ENCODE assay signal across 29 cellular contexts in the genomic region with DNA sequence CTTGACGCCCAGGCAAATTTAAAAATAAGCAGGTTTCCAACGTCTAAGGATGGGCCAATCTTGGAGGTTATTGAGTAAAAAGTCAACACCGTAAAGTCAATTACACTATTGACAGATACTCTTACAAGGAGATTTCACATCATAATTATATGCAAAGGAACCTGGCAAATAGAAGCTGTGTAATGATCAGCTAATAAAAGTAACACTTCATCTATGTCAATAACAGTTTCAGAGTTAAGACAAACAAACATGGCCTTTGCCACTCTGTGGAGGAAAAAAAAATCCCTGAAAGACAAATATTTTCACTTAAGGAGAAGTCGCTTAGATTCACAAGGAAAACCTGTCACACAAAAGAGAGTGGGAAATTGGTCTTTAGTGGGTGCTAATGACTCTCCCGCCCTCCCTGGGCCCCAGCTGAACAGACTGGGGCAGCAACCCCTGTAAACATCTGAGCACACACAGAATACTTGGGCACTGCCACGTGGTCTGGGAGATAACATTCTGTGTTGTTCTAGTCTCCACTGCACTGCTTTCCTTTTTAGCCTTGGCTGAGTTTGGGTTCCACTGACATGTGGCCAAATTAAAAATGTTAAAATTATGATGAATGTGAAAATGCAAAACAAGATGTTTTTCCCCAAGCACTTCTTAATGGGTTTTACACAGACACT.
DNase-seq lines count a peak whose midpoint lies in the region; ATAC-seq and TF ChIP-seq lines count a peak whose summit lies in the region.
"Had no signal": no experiment of that assay in that cellular context is flagged by ENCODE, and none has a peak within 500 bp of the region (broad histone marks: within the 10 kb centered on the region; RNA-seq: fewer than 3 reads in every experiment).

No MANE protein-coding gene starts in this region.

- H3K4me3 ChIP-seq in ascending aorta, result no peak overlapping the region
- H3K4me3 ChIP-seq: breast epithelium, HAP-1, psoas muscle had no signal

- peaks cover 8% of the 10 kb centered on the region for H3K4me1 Mint-ChIP-seq in memory B cell

- intact Hi-C loops in ascending aorta (cut with DNase I), result loop anchor here (5.0 kb wide), 3 partner anchors 36 to 736 kb away; no protein-coding TSS in a partner anchor

- no peaks in the 10 kb centered on the region for H3K27me3 ChIP-seq in ascending aorta
- H3K27me3 ChIP-seq: breast epithelium had no signal

- peaks cover 5 to 39% of the 10 kb centered on the region in 2 donors for H3K4me1 ChIP-seq in ascending aorta
- H3K4me1 ChIP-seq: breast epithelium, HAP-1 had no signal

- peak overlapping the region; percentile 83 for H3K27ac Mint-ChIP-seq in memory B cell
- H3K27ac Mint-ChIP-seq: activated CD4-positive, alpha-beta memory T cell treated with anti-CD3 and anti-CD28 coated beads for 36 hours; CD4-positive, alpha-beta T cell had no signal

- peaks cover 0 to 13% of the 10 kb centered on the region in 2 donors for H3K9me3 ChIP-seq in ascending aorta
- H3K9me3 ChIP-seq: HAP-1 had no signal

- H3K9me3 Mint-ChIP-seq in memory B cell, result peaks cover 2% of the 10 kb centered on the region

- H3K27me3 Mint-ChIP-seq in memory B cell, result no peaks in the 10 kb centered on the region
- H3K27me3 Mint-ChIP-seq: activated CD4-positive, alpha-beta memory T cell treated with anti-CD3 and anti-CD28 coated beads for 36 hours; CD4-positive, alpha-beta T cell; naive B cell had no signal

- peak; percentile 18 for DNase-seq in NCI-H1105 treated with DMSO at 0.1 percent for 48 hours (lab: John Stamatoyannopoulos, UW)
- no peak for DNase-seq in NCI-H1105 (lab: John Stamatoyannopoulos, UW)
- DNase-seq in DMS53 treated with DMSO at 0.1 percent for 48 hours (lab: John Stamatoyannopoulos, UW; ENCODE audit: unreplicated experiment), result peak; percentile 18
- DNase-seq in ascending aorta (ENCODE audit: low spot score in 2 of 2), result no peak
- DNase-seq in memory B cell (ENCODE audit: low spot score in 2 of 2), result no peak
- DNase-seq in T1000 (lab: John Stamatoyannopoulos, UW), result no peak
- no peak for DNase-seq in MV-4-11 (lab: John Stamatoyannopoulos, UW)
- DNase-seq: 8988T; activated CD4-positive, alpha-beta memory T cell treated with anti-CD3 and anti-CD28 coated beads for 36 hours; activated CD8-positive, alpha-beta memory T cell treated with anti-CD3 and anti-CD28 coated beads, Interleukin-2, amount 50 U/mL, for 4 hours; activated naive CD4-positive, alpha-beta T cell treated with anti-CD3 and anti-CD28 coated beads, Interleukin-2, amount 50 U/mL, for 16 hours; amniotic stem cell; CD4-positive, alpha-beta T cell; effector CD8-positive, alpha-beta T cell; KBM-7; kidney glomerular epithelial cell; MM.1S; naive B cell; NCI-H1694; NCI-H526 treated with DMSO at 0.1 percent for 48 hours; psoas muscle; RPMI8226; stimulated activated CD4-positive, alpha-beta T cell treated with anti-CD3 and anti-CD28 coated beads, Interleukin-15, amount 100 ng/mL, for 24 hours; stimulated activated naive CD4-positive, alpha-beta T cell; T-helper 1 cell had no signal

- TF ChIP-seq POLR2A in GM18505 (IDR thresholded peaks at IDR 0.05; ENCODE audit: borderline replicate concordance, extremely low read depth, insufficient read depth, insufficient read length), result no peak

- no peak for TF ChIP-seq CTCF in ascending aorta (IDR thresholded peaks at IDR 0.05)

- peak overlapping the region; percentile 48 to 76 for H3K27ac ChIP-seq in ascending aorta
- H3K27ac ChIP-seq: breast epithelium, psoas muscle had no signal

- no peak overlapping the region for H3K4me3 Mint-ChIP-seq in memory B cell
- H3K4me3 Mint-ChIP-seq: activated CD4-positive, alpha-beta memory T cell treated with anti-CD3 and anti-CD28 coated beads for 36 hours; CD4-positive, alpha-beta T cell had no signal

- peaks cover 17% of the 10 kb centered on the region for H3K36me3 Mint-ChIP-seq in memory B cell

- peaks cover 0 to 12% of the 10 kb centered on the region in 2 donors for H3K36me3 ChIP-seq in ascending aorta
- H3K36me3 ChIP-seq: breast epithelium, HAP-1 had no signal

- no peak for ATAC-seq in memory B cell (ENCODE audit: low read depth)
- no peak for ATAC-seq in GM18505 (IDR thresholded peaks at IDR 0.05; ENCODE audit: unreplicated experiment)
- ATAC-seq: activated CD4-positive, CD25-positive, alpha-beta regulatory T cell treated with anti-CD3 and anti-CD28 coated beads, Interleukin-2, amount 50 U/mL, for 24 hours; psoas muscle had no signal

Comparison
In these comparisons a context has a peak if more than half of its experiments do, and no peak if none do; other contexts are left out.
1. DNase-seq: peak in NCI-H1105 treated with DMSO at 0.1 percent for 48 hours (single experiment) and DMS53 treated with DMSO at 0.1 percent for 48 hours (single experiment); none in NCI-H1105 (single experiment), ascending aorta (0 of 2), memory B cell (0 of 2), T1000 (single experiment) and MV-4-11 (single experiment).